Comparison of ENCODE assay signal across 1 cellular context in the genomic region with DNA sequence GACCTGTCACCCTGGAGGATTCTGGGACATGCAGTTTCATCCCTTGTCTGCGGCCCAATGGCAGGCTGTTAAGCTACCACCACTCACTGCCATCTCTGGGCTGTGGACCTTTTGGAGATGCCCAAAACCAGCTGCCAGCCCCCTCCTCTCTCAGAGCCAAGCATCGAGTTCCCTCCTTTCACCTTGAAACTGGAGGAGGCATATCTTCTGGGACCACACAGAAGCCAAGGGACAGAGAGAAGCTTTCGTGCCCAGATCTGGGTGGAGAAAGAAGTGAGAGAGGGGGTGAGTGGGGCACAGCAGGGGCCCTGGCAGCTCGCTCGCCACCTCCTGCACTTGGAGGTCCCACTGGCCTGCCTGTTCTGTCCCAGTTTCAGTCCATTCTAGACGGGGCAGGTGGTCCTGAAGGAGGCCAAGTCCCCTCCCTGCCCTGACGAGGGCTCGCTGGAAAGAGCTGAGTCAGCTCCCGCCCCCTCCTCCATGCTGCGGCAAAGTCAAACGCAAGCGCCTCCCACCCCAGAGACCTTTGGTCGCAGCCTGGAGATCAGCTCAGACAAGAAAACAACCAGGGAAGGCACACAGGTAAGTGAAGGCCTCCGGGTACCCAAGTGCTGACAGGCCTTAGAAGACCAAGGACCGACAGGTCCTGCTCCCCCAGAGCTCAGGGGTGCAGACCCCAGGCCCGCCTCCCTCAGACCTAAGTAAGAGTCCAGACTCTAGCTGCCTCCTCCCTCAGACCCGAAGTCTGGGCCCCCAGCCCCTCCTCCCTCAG.
TF ChIP-seq lines count a peak whose summit lies in the region.

No MANE protein-coding gene starts in this region.

TF ChIP-seq in SK-N-SH, 30 proteins besides CTCF, POLR2A, EP300 and RAD21:
- TF ChIP-seq FOXJ3 (CRISPR knock-in tag; IDR thresholded peaks at IDR 0.05) (no peak), ZBTB33 (IDR thresholded peaks at IDR 0.05; ENCODE audit: borderline replicate concordance, low read depth) (no peak), POLR2AphosphoS5 (IDR thresholded peaks at IDR 0.05; ENCODE audit: low read depth, low read length) (no peak), MXI1 (IDR thresholded peaks at IDR 0.05; ENCODE audit: low read depth, low read length) (no peak), JUND (IDR thresholded peaks at IDR 0.05) (no peak), TCF12 (IDR thresholded peaks at IDR 0.05) (no peak), SMC3 (IDR thresholded peaks at IDR 0.05; ENCODE audit: low read depth, low read length) (no peak), CHD2 (IDR thresholded peaks at IDR 0.05; ENCODE audit: low read length, partially characterized antibody) (no peak), RFX5 (IDR thresholded peaks at IDR 0.05; ENCODE audit: low read length) (no peak), SIN3A (IDR thresholded peaks at IDR 0.05; ENCODE audit: borderline replicate concordance, low read depth, low read length) (no peak)
